ENCODE assay signal across 1 cellular context in genomic region chr7:158563911-158564647, GRCh38.
TF ChIP-seq lines count a peak whose summit lies in the region.

No MANE protein-coding gene starts in this region.

TF ChIP-seq in HepG2, 621 proteins besides CTCF, POLR2A, EP300 and RAD21:
- TF ChIP-seq RXRA (CRISPR knock-in tag; IDR thresholded peaks at IDR 0.05) (no peak), TEAD3 (CRISPR knock-in tag; optimal IDR thresholded peaks at IDR 0.05; ENCODE audit: borderline replicate concordance) (no peak), ZNF18 (CRISPR knock-in tag; IDR thresholded peaks at IDR 0.05; ENCODE audit: insufficient replicate concordance) (no peak), ZSCAN30 (CRISPR knock-in tag; IDR thresholded peaks at IDR 0.05) (no peak), ZC3H4 (CRISPR knock-in tag; IDR thresholded peaks at IDR 0.05; ENCODE audit: borderline replicate concordance) (no peak), ZFY (CRISPR knock-in tag; IDR thresholded peaks at IDR 0.05) (no peak), MTF1 (CRISPR knock-in tag; IDR thresholded peaks at IDR 0.05) (no peak), PRMT3 (CRISPR knock-in tag; IDR thresholded peaks at IDR 0.05; ENCODE audit: borderline replicate concordance, low read depth) (no peak), MNT (IDR thresholded peaks at IDR 0.05) (no peak), ZBTB20 (CRISPR knock-in tag; IDR thresholded peaks at IDR 0.05; ENCODE audit: borderline replicate concordance, low read depth) (no peak), HOXA3 (CRISPR knock-in tag; IDR thresholded peaks at IDR 0.05) (no peak), ZNF225 (CRISPR knock-in tag; IDR thresholded peaks at IDR 0.05) (no peak), TAF1 (CRISPR knock-in tag; IDR thresholded peaks at IDR 0.05) (no peak), ZNF337 (CRISPR knock-in tag; IDR thresholded peaks at IDR 0.05; ENCODE audit: borderline replicate concordance, low read depth) (no peak), ZNF264 (CRISPR knock-in tag; IDR thresholded peaks at IDR 0.05) (no peak), ZNF44 (CRISPR knock-in tag; IDR thresholded peaks at IDR 0.05) (no peak), ZNF773 (CRISPR knock-in tag; IDR thresholded peaks at IDR 0.05; ENCODE audit: borderline replicate concordance) (no peak)
- TF ChIP-seq, protein P1, sequence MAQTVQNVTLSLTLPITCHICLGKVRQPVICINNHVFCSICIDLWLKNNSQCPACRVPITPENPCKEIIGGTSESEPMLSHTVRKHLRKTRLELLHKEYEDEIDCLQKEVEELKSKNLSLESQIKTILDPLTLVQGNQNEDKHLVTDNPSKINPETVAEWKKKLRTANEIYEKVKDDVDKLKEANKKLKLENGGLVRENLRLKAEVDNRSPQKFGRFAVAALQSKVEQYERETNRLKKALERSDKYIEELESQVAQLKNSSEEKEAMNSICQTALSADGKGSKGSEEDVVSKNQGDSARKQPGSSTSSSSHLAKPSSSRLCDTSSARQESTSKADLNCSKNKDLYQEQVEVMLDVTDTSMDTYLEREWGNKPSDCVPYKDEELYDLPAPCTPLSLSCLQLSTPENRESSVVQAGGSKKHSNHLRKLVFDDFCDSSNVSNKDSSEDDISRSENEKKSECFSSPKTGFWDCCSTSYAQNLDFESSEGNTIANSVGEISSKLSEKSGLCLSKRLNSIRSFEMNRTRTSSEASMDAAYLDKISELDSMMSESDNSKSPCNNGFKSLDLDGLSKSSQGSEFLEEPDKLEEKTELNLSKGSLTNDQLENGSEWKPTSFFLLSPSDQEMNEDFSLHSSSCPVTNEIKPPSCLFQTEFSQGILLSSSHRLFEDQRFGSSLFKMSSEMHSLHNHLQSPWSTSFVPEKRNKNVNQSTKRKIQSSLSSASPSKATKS (CRISPR knock-in tag; IDR thresholded peaks at IDR 0.05) = no peak
- TF ChIP-seq, protein P2, sequence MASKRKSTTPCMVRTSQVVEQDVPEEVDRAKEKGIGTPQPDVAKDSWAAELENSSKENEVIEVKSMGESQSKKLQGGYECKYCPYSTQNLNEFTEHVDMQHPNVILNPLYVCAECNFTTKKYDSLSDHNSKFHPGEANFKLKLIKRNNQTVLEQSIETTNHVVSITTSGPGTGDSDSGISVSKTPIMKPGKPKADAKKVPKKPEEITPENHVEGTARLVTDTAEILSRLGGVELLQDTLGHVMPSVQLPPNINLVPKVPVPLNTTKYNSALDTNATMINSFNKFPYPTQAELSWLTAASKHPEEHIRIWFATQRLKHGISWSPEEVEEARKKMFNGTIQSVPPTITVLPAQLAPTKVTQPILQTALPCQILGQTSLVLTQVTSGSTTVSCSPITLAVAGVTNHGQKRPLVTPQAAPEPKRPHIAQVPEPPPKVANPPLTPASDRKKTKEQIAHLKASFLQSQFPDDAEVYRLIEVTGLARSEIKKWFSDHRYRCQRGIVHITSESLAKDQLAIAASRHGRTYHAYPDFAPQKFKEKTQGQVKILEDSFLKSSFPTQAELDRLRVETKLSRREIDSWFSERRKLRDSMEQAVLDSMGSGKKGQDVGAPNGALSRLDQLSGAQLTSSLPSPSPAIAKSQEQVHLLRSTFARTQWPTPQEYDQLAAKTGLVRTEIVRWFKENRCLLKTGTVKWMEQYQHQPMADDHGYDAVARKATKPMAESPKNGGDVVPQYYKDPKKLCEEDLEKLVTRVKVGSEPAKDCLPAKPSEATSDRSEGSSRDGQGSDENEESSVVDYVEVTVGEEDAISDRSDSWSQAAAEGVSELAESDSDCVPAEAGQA (IDR thresholded peaks at IDR 0.05; ENCODE audit: low read depth) = no peak
- TF ChIP-seq, protein P2 (CRISPR knock-in tag; IDR thresholded peaks at IDR 0.05; ENCODE audit: borderline replicate concordance) = no peak
TF ChIP-seq in HepG2: peak in this region for 0.
